ENCODE assay signal across 12 cellular contexts in genomic region chr11:14894657-14895598, GRCh38. TPM values are rescaled to one million over a fixed set of nuclear protein-coding genes. Genes with fewer than 3 reads are reported as not detected.
A peak's percentile ranks its signal among the peaks of the same experiment; 100 is the strongest.
DNase-seq lines count a peak whose midpoint lies in the region; ATAC-seq and TF ChIP-seq lines count a peak whose summit lies in the region.
"Had no signal": no experiment of that assay in that cellular context is flagged by ENCODE, and none has a peak within 500 bp of the region (broad histone marks: within the 10 kb centered on the region; RNA-seq: fewer than 3 reads in every experiment).

No MANE protein-coding gene starts in this region.

- 62% methylated on average over 5 of the region's 5 CpGs for WGBS in right cardiac atrium

- POLR2A ChIA-PET in activated CD4-positive, alpha-beta memory T cell treated with anti-CD3 and anti-CD28 coated beads for 36 hours (lab: Charles Lee) = interaction anchor here (1.0 to 1.3 kb wide), 2 partner anchors 9 to 251 kb away, joined by 3 to 4 read pairs; no protein-coding TSS in a partner anchor
- POLR2A ChIA-PET in GM10248 (lab: Yijun Ruan, JAX) = no interaction called here

- H3K4me1 Mint-ChIP-seq in activated CD4-positive, alpha-beta memory T cell treated with anti-CD3 and anti-CD28 coated beads for 36 hours (ENCODE audit: low read depth) = peaks cover 29% of the 10 kb centered on the region

- DNase-seq in stimulated activated CD4-positive, alpha-beta T cell treated with anti-CD3 and anti-CD28 coated beads, Interleukin-1b, Interleukin-23, amount 100 ng/mL, for 48 hours = peak; percentile 20
- no peak for DNase-seq in stimulated activated CD4-positive, alpha-beta T cell treated with anti-CD3 and anti-CD28 coated beads, Interleukin-4, amount 100 ng/mL, for 24 hours
- peak; percentile 64 for DNase-seq in activated CD4-positive, alpha-beta memory T cell treated with anti-CD3 and anti-CD28 coated beads for 36 hours
- DNase-seq in right cardiac atrium = peak; percentile 54 to 79 (median 63)
- no peak for DNase-seq in GM10248 (ENCODE audit: extremely low spot score)
- no peak for DNase-seq in NCI-H2171 treated with DMSO at 0.1 percent for 48 hours (lab: John Stamatoyannopoulos, UW)
- DNase-seq in H7 = no peak
- DNase-seq: DMS153; NCI-H2081 treated with DMSO at 0.1 percent for 48 hours; stimulated activated CD4-positive, alpha-beta T cell treated with anti-CD3 and anti-CD28 coated beads, Interleukin-2, amount 100 ng/mL, for 24 hours had no signal

- H3K27ac Mint-ChIP-seq in activated CD4-positive, alpha-beta memory T cell treated with anti-CD3 and anti-CD28 coated beads for 36 hours = peak overlapping the region; percentile 16

- no peaks in the 10 kb centered on the region for H3K9me3 Mint-ChIP-seq in activated CD4-positive, alpha-beta memory T cell treated with anti-CD3 and anti-CD28 coated beads for 36 hours

- H3K27ac ChIP-seq in right cardiac atrium (ENCODE audit: low read length) = no peak overlapping the region

- no peaks in the 10 kb centered on the region for H3K27me3 ChIP-seq in right cardiac atrium (ENCODE audit: control insufficient read depth, insufficient read depth)
- peaks cover 4% of the 10 kb centered on the region for H3K27me3 ChIP-seq in H7 (ENCODE audit: control insufficient read depth, insufficient read depth, low read length)

- H3K36me3 Mint-ChIP-seq in activated CD4-positive, alpha-beta memory T cell treated with anti-CD3 and anti-CD28 coated beads for 36 hours = peaks cover 10% of the 10 kb centered on the region

- H3K4me3 ChIP-seq in right cardiac atrium (ENCODE audit: low read length) = no peak overlapping the region
- H3K4me3 ChIP-seq in H7 (ENCODE audit: insufficient read depth, low read depth, low read length) = no peak overlapping the region
- H3K4me3 ChIP-seq: HAP-1 had no signal

- no peak overlapping the region for H3K4me3 Mint-ChIP-seq in activated CD4-positive, alpha-beta memory T cell treated with anti-CD3 and anti-CD28 coated beads for 36 hours

- intact Hi-C loops in activated CD4-positive, alpha-beta memory T cell treated with anti-CD3 and anti-CD28 coated beads for 36 hours (cut with micrococcal nuclease) = loop anchor here (5.0 to 10.0 kb wide), 2 partner anchors 183 to 540 kb away; partner anchors contain the start of gene RRAS2
- intact Hi-C loops in right cardiac atrium (cut with DNase I) = loop anchor here in 2 of 4 donors (5.0 to 10.0 kb wide), 2 partner anchors 250 to 373 kb away; partner anchors contain the start of genes PDE3B (in 2 of the 2) and PSMA1 (in 1 of the 2)

- H3K4me1 ChIP-seq in right cardiac atrium (ENCODE audit: control insufficient read depth, insufficient read depth, low read length) = no peaks in the 10 kb centered on the region

- H3K36me3 ChIP-seq in H7 (replicated peaks; ENCODE audit: control insufficient read depth, insufficient read depth, low read length) = no peaks in the 10 kb centered on the region
- H3K36me3 ChIP-seq: HAP-1 had no signal

- TF ChIP-seq CTCF in GM10248 (IDR thresholded peaks at IDR 0.05; ENCODE audit: control extremely low read depth, extremely low read depth, low read depth, missing control alignments) = no peak

- H3K27me3 Mint-ChIP-seq in activated CD4-positive, alpha-beta memory T cell treated with anti-CD3 and anti-CD28 coated beads for 36 hours = no peaks in the 10 kb centered on the region

- ATAC-seq in right cardiac atrium (no peak), GM19397 (IDR thresholded peaks at IDR 0.05; ENCODE audit: unreplicated experiment) (no peak)

- no peaks in the 10 kb centered on the region for H3K9me3 ChIP-seq in right cardiac atrium (ENCODE audit: control insufficient read depth, low read length)
- H3K9me3 ChIP-seq: HAP-1 had no signal

- CTCF ChIA-PET in activated CD4-positive, alpha-beta memory T cell treated with anti-CD3 and anti-CD28 coated beads for 36 hours (lab: Charles Lee) = interaction anchor here (1.5 to 7.9 kb wide), 2 partner anchors 12 to 126 kb away, joined by 3 to 140 read pairs; no protein-coding TSS in a partner anchor
- CTCF ChIA-PET in GM10248 (lab: Yijun Ruan, JAX) = interaction anchor here (1.5 to 9.2 kb wide), 2 partner anchors 11 to 105 kb away, joined by 3 to 148 read pairs; no protein-coding TSS in a partner anchor

RNA-seq across cellular contexts. Expression of gene CYP2R1, which starts 2.9 kb away (rescaled TPM):
- 10 to 100 TPM; 14.6 to 14.8 TPM for total RNA-seq in activated CD4-positive, alpha-beta memory T cell treated with anti-CD3 and anti-CD28 coated beads for 36 hours
- total RNA-seq in right cardiac atrium = 1 to 10 TPM; 8.2 to 9.8 (median 9.0) TPM
- polyA plus RNA-seq in right cardiac atrium = 7.7 TPM
- total RNA-seq in H7 (2014; rRNA removed; shearing (Covaris generic)) = 14.7 and 22.5 TPM in 2 replicates

Comparison
In these comparisons a context has a peak if more than half of its experiments do, and no peak if none do; other contexts are left out.
1. DNase-seq: peak in stimulated activated CD4-positive, alpha-beta T cell treated with anti-CD3 and anti-CD28 coated beads, Interleukin-1b, Interleukin-23, amount 100 ng/mL, for 48 hours (single experiment), activated CD4-positive, alpha-beta memory T cell treated with anti-CD3 and anti-CD28 coated beads for 36 hours (single experiment) and right cardiac atrium (3 of 3); none in stimulated activated CD4-positive, alpha-beta T cell treated with anti-CD3 and anti-CD28 coated beads, Interleukin-4, amount 100 ng/mL, for 24 hours (single experiment), GM10248 (single experiment), NCI-H2171 treated with DMSO at 0.1 percent for 48 hours (single experiment) and H7 (single experiment).